Comparison of ENCODE assay signal across 25 cellular contexts in genomic region chr18:78805840-78806239, GRCh38.
"Had no signal": no experiment of that assay in that cellular context is flagged by ENCODE, and none has a peak within 500 bp of the region (broad histone marks: within the 10 kb centered on the region; RNA-seq: fewer than 3 reads in every experiment).

No MANE protein-coding gene starts in this region.

- H3K4me3 ChIP-seq: gastrocnemius medialis, left ventricle myocardium inferior, mucosa of descending colon, neural progenitor cell, psoas muscle, skin epidermis, thoracic aorta, upper lobe of left lung had no signal

- H3K4me1 ChIP-seq: gastrocnemius medialis, left ventricle myocardium inferior, psoas muscle, upper lobe of left lung had no signal

- H3K27me3 Mint-ChIP-seq: activated CD4-positive, alpha-beta T cell treated with anti-CD3 and anti-CD28 coated beads, Interleukin-2, amount 10 ng/mL, durations not matched to agents 7 days and 5 days; activated naive CD4-positive, alpha-beta T cell treated with anti-CD3 and anti-CD28 coated beads, Interleukin-2, amount 10 ng/mL, durations not matched to agents 7 days and 5 days had no signal

- H3K9me3 Mint-ChIP-seq: immature natural killer cell had no signal

- H3K27ac Mint-ChIP-seq: activated CD4-positive, alpha-beta T cell treated with anti-CD3 and anti-CD28 coated beads, Interleukin-2, amount 10 ng/mL, durations not matched to agents 7 days and 5 days; activated CD8-positive, alpha-beta T cell treated with anti-CD3 and anti-CD28 coated beads, Interleukin-2, amount 10 ng/mL, durations not matched to agents 7 days and 5 days; activated naive CD4-positive, alpha-beta T cell treated with anti-CD3 and anti-CD28 coated beads, Interleukin-2, amount 10 ng/mL, durations not matched to agents 7 days and 5 days; activated T-cell treated with anti-CD3 and anti-CD28 coated beads, Interleukin-2, amount 50 U/mL, for 24 hours; activated T-helper 2 cell treated with anti-CD3 and anti-CD28 coated beads, Interferon-gamma antibody, Interleukin-2, Interleukin-4, amounts not matched to agents 10 μg/mL and 5 μg/mL and 100 μg/mL, durations not matched to agents 14 hours and 24 hours and 36 hours; immature natural killer cell; naive thymus-derived CD4-positive, alpha-beta T cell; neural progenitor cell; stimulated activated memory B cell treated with anti-CD40 and anti-IgM and Interleukin-4, amounts not matched to agents 10 μg/mL and 1 μg/mL and 100 μg/mL, for 72 hours had no signal

- H3K27me3 ChIP-seq: brain microvascular endothelial cell, gastrocnemius medialis, neural progenitor cell, upper lobe of left lung had no signal

- H3K9me3 ChIP-seq: gastrocnemius medialis, mucosa of descending colon, psoas muscle, thoracic aorta, upper lobe of left lung had no signal

- H3K36me3 Mint-ChIP-seq: activated naive CD4-positive, alpha-beta T cell treated with anti-CD3 and anti-CD28 coated beads, Interleukin-2, amount 10 ng/mL, durations not matched to agents 7 days and 5 days; immature natural killer cell; naive thymus-derived CD4-positive, alpha-beta T cell; neural progenitor cell; stimulated activated memory B cell treated with anti-CD40 and anti-IgM and Interleukin-4, amounts not matched to agents 10 μg/mL and 1 μg/mL and 100 μg/mL, for 72 hours had no signal

- H3K4me3 Mint-ChIP-seq: activated CD4-positive, alpha-beta T cell treated with anti-CD3 and anti-CD28 coated beads, Interleukin-2, amount 10 ng/mL, durations not matched to agents 7 days and 5 days; activated CD8-positive, alpha-beta T cell treated with anti-CD3 and anti-CD28 coated beads, Interleukin-2, amount 10 ng/mL, durations not matched to agents 7 days and 5 days; activated naive CD4-positive, alpha-beta T cell treated with anti-CD3 and anti-CD28 coated beads, Interleukin-2, amount 10 ng/mL, durations not matched to agents 7 days and 5 days; activated T-cell treated with anti-CD3 and anti-CD28 coated beads, Interleukin-2, amount 50 U/mL, for 24 hours; central memory CD8-positive, alpha-beta T cell; immature natural killer cell; naive thymus-derived CD4-positive, alpha-beta T cell; neural progenitor cell; stimulated activated memory B cell treated with anti-CD40 and anti-IgM and Interleukin-4, amounts not matched to agents 10 μg/mL and 1 μg/mL and 100 μg/mL, for 72 hours had no signal

- H3K9ac ChIP-seq: neural progenitor cell had no signal

- H2AFZ ChIP-seq: neural progenitor cell had no signal

- H3K4me2 ChIP-seq: neural progenitor cell had no signal

- H3K4me1 Mint-ChIP-seq: activated CD4-positive, alpha-beta T cell treated with anti-CD3 and anti-CD28 coated beads, Interleukin-2, amount 10 ng/mL, durations not matched to agents 7 days and 5 days; activated naive CD4-positive, alpha-beta T cell treated with anti-CD3 and anti-CD28 coated beads, Interleukin-2, amount 10 ng/mL, durations not matched to agents 7 days and 5 days; central memory CD8-positive, alpha-beta T cell; immature natural killer cell; naive thymus-derived CD4-positive, alpha-beta T cell; stimulated activated memory B cell treated with anti-CD40 and anti-IgM and Interleukin-4, amounts not matched to agents 10 μg/mL and 1 μg/mL and 100 μg/mL, for 72 hours had no signal

- H3K27ac ChIP-seq: brain microvascular endothelial cell, gastrocnemius medialis, left ventricle myocardium inferior, neural progenitor cell, psoas muscle, skin epidermis, thoracic aorta, upper lobe of left lung had no signal

- DNase-seq: activated CD4-positive, alpha-beta T cell treated with anti-CD3 and anti-CD28 coated beads, Interleukin-2, amount 10 ng/mL, durations not matched to agents 7 days and 5 days; activated CD8-positive, alpha-beta T cell treated with anti-CD3 and anti-CD28 coated beads, Interleukin-2, amount 10 ng/mL, durations not matched to agents 7 days and 5 days; activated naive CD4-positive, alpha-beta T cell treated with anti-CD3 and anti-CD28 coated beads, Interleukin-2, amount 10 ng/mL, durations not matched to agents 7 days and 5 days; activated T-cell treated with anti-CD3 and anti-CD28 coated beads, Interleukin-2, amount 50 U/mL, for 24 hours; brain microvascular endothelial cell; cortex of kidney; effector CD4-positive, alpha-beta T cell; gastrocnemius medialis; immature natural killer cell; kidney glomerular epithelial cell; left ventricle myocardium inferior; mammary epithelial cell; mucosa of descending colon; naive thymus-derived CD4-positive, alpha-beta T cell; psoas muscle; stimulated activated CD4-positive, alpha-beta T cell treated with anti-CD3 and anti-CD28 coated beads, Interleukin-4, amount 100 ng/mL, for 4 hours; T-helper 1 cell; T-helper 9 cell; upper lobe of left lung had no signal

- H3K36me3 ChIP-seq: brain microvascular endothelial cell, gastrocnemius medialis, left ventricle myocardium inferior, neural progenitor cell, thoracic aorta, upper lobe of left lung had no signal
